ENCODE assay signal across 1 cellular context in genomic region chr2:108931372-108931771, GRCh38.
TF ChIP-seq lines count a peak whose summit lies in the region.

No MANE protein-coding gene starts in this region.

TF ChIP-seq in K562, 482 proteins besides CTCF, POLR2A, EP300 and RAD21:
- peak; percentile 68; the same call in 1 of the 2 replicates for TF ChIP-seq BCOR (IDR thresholded peaks at IDR 0.05)
- peak; percentile 87 for TF ChIP-seq RBM25 (IDR thresholded peaks at IDR 0.05; ENCODE audit: low read depth, low read length, severe bottlenecking)
- TF ChIP-seq KDM1A (IDR thresholded peaks at IDR 0.05) = 0 out of 4 replicates have a peak, but pooled peaks of 1 of the 2 experiments have one; percentile 27
- peak; percentile 74 for TF ChIP-seq ZFP36 (IDR thresholded peaks at IDR 0.05; ENCODE audit: low read depth, low read length, partially characterized antibody)
- TF ChIP-seq MTF1 (CRISPR knock-in tag; IDR thresholded peaks at IDR 0.05; ENCODE audit: borderline replicate concordance) = no peak
